In the genomic region with DNA sequence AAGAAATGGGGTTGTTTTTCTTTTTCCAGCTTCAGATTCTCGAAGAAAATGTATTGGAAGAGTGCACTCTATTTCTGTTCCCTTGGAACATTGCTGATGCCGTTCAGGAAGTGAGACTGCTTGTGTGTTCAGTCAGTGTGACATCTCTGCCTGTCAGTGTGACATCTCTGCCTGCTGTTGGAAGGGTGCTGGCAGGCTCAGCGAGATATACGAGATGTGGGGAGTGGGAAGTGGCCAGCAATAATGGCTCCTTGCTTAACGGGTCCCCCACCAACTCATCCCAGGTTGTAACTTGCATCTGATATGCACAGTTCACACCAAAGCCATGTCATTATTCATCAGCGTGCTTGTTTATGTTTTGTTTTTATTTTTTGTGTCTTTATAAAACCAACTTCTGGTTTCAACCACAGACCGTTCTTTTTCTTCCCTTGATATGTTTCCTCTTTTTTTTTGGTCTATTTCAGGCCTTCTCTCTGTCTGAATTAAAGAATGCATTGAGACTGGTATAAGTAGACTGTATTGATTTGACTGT, we compare ENCODE assay signal across 8 cellular contexts.
DNase-seq lines count a peak whose midpoint lies in the region; ATAC-seq lines count a peak whose summit lies in the region.

No MANE protein-coding gene starts in this region.

- peaks cover 8% of the 10 kb centered on the region for H3K36me3 Mint-ChIP-seq in central memory CD8-positive, alpha-beta T cell (ENCODE audit: insufficient read depth)

- peaks cover 60% of the 10 kb centered on the region for H3K4me1 Mint-ChIP-seq in central memory CD8-positive, alpha-beta T cell

- no peaks in the 10 kb centered on the region for H3K27me3 Mint-ChIP-seq in central memory CD8-positive, alpha-beta T cell

- H3K9me3 Mint-ChIP-seq in central memory CD8-positive, alpha-beta T cell = no peaks in the 10 kb centered on the region

- peak overlapping the region; percentile 83 for H3K27ac Mint-ChIP-seq in central memory CD8-positive, alpha-beta T cell (ENCODE audit: low read depth)

- ATAC-seq in GM19035 (IDR thresholded peaks at IDR 0.05; ENCODE audit: unreplicated experiment) (peak; percentile 48), HG03175 (IDR thresholded peaks at IDR 0.05; ENCODE audit: unreplicated experiment) (peak; percentile 39)
- ATAC-seq in central memory CD8-positive, alpha-beta T cell (replicated peaks; ENCODE audit: extremely low read depth, poor library complexity, severe bottlenecking) = peak; percentile 12

- peak overlapping the region; percentile 55 for H3K4me3 Mint-ChIP-seq in central memory CD8-positive, alpha-beta T cell

- DNase-seq in Ammon's horn (ENCODE audit: low spot score) (peak; percentile 81), AG08396 (ENCODE audit: low spot score) (no peak), AG20443 (ENCODE audit: low spot score) (no peak), glomerular visceral epithelial cell (ENCODE audit: extremely low spot score) (no peak)
- no peak for DNase-seq in central memory CD8-positive, alpha-beta T cell (ENCODE audit: low spot score in 2 of 2)
- DNase-seq in activated CD4-positive, alpha-beta T cell treated with anti-CD3 and anti-CD28 coated beads for 48 hours = no peak
